In the genomic region with DNA sequence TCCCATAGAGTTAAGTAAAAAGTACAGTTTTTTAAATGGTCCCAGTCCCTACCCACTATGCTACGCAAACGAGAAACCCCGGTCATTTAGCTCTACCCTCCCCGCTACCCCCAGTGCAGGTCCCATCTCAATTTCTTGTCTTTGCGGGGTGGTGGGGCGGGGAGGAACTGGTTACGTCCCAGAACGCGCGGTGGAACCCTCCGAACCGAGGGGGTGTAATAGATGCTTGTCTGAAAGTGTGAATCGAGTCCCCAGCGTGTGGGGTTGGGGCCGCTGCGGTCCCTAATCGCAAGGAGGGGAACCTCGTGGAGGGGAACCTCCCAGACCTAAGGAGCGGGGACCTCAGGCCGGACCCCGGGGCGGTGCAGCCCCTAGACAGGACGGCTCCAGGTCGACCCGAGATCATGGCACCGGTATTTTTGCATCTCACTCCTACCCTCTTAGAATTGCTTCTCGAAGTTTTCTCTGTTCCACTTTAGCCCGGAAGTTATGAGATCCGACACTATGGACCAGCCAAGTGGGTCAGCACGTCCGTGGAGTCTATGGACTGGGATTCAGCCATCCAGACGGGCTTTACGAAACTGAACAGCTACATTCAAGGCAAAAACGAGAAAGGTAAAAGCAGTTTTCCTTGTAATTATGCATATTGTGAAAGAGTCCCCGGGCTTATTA, we compare ENCODE assay signal across 7 cellular contexts. TPM values are rescaled to one million over a fixed set of nuclear protein-coding genes. Genes with fewer than 3 reads are reported as not detected.
DNase-seq lines count a peak whose midpoint lies in the region; ATAC-seq, FAIRE-seq and TF ChIP-seq lines count a peak whose summit lies in the region.

No MANE protein-coding gene starts in this region.

- H3K4me3 ChIP-seq in astrocyte (ENCODE audit: insufficient read depth, low read depth, low read length), result peak overlapping the region; percentile 75
- H3K4me3 ChIP-seq in iPS-11a (ENCODE audit: low read depth, low read length), result peak overlapping the region; percentile 82
- H3K4me3 ChIP-seq in small intestine (ENCODE audit: low read depth in 1 of 2, low read length in 2 of 2), result peak overlapping the region; percentile 85 to 90

- H3K4me3 Mint-ChIP-seq in astrocyte (ENCODE audit: unreplicated experiment), result peak overlapping the region; percentile 90

- DNase-seq in NOMO-1 treated with dmso at 0.1 percent for 144 hours (lab: John Stamatoyannopoulos, UW; ENCODE audit: unreplicated experiment), result peak; percentile 7
- DNase-seq in astrocyte (ENCODE audit: low read depth), result no peak
- peak; percentile 44 for DNase-seq in small intestine

- H3K36me3 ChIP-seq in astrocyte (ENCODE audit: insufficient read depth, low read length), result peaks cover 17% of the 10 kb centered on the region
- H3K36me3 ChIP-seq in small intestine (ENCODE audit: control insufficient read depth in 2 of 2, insufficient read depth in 2 of 2, low read length in 2 of 2), result peaks cover 10 to 14% of the 10 kb centered on the region in 2 donors

- H3K9ac ChIP-seq in astrocyte (ENCODE audit: low read length), result peak overlapping the region; percentile 85

- no peaks in the 10 kb centered on the region for H3K9me3 ChIP-seq in astrocyte (ENCODE audit: insufficient read depth, low read depth, low read length)
- H3K9me3 ChIP-seq in small intestine (ENCODE audit: control insufficient read depth, low read depth), result no peaks in the 10 kb centered on the region

- peak overlapping the region; percentile 44 for H3K27ac ChIP-seq in astrocyte (ENCODE audit: low read depth, low read length)
- peak overlapping the region; percentile 73 to 98 for H3K27ac ChIP-seq in small intestine (ENCODE audit: low read depth in 1 of 2, low read length in 1 of 2)

- peaks cover 3% of the 10 kb centered on the region for H3K4me1 ChIP-seq in astrocyte (ENCODE audit: insufficient read depth, low read length)
- peaks cover 0 to 2% of the 10 kb centered on the region in 2 donors for H3K4me1 ChIP-seq in small intestine (ENCODE audit: control insufficient read depth in 2 of 2, insufficient read depth in 1 of 2, low read depth in 1 of 2, low read length in 1 of 2)

- H3K4me1 Mint-ChIP-seq in astrocyte (ENCODE audit: low read depth, unreplicated experiment), result no peaks in the 10 kb centered on the region

- no peak for TF ChIP-seq CTCF in astrocyte (IDR thresholded peaks at IDR 0.05; ENCODE audit: insufficient read depth, low read depth, low read length)

- peak overlapping the region; percentile 34 for H3K27ac Mint-ChIP-seq in astrocyte (ENCODE audit: unreplicated experiment)

- H4K20me1 ChIP-seq in astrocyte (ENCODE audit: insufficient read depth, low read length), result no peaks in the 10 kb centered on the region

- no peaks in the 10 kb centered on the region for H3K79me2 ChIP-seq in astrocyte (ENCODE audit: insufficient read depth, low read length)

- no peaks in the 10 kb centered on the region for H3K27me3 Mint-ChIP-seq in astrocyte (ENCODE audit: low read depth, unreplicated experiment)

- H2AFZ ChIP-seq in astrocyte (ENCODE audit: low read depth, low read length), result peak overlapping the region; percentile 85

- WGBS in small intestine, 3 donors, result 3 to 9% (median 5%) methylated on average over 35 of the region's 35 CpGs

- H3K4me2 ChIP-seq in astrocyte (ENCODE audit: low read length), result peak overlapping the region; percentile 92

- peaks cover 9% of the 10 kb centered on the region for H3K36me3 Mint-ChIP-seq in astrocyte (ENCODE audit: low read depth, unreplicated experiment)

- H3K27me3 ChIP-seq in astrocyte (ENCODE audit: insufficient read depth, low read length) (no peaks in the 10 kb centered on the region), small intestine (ENCODE audit: control insufficient read depth in 2 of 2, insufficient read depth in 2 of 2, low read length in 2 of 2) (no peaks in the 10 kb centered on the region)

- FAIRE-seq in astrocyte (lab: Jason Lieb, UNC) (no peak), small intestine (lab: Jason Lieb, UNC) (no peak)

- ATAC-seq in GM21825 (IDR thresholded peaks at IDR 0.05; ENCODE audit: unreplicated experiment), result peak; percentile 8
- no peak for ATAC-seq in HG03469 (IDR thresholded peaks at IDR 0.05; ENCODE audit: unreplicated experiment)
- ATAC-seq in GM21528 (IDR thresholded peaks at IDR 0.05; ENCODE audit: low FRiP score, unreplicated experiment), result no peak

- no peaks in the 10 kb centered on the region for H3K9me3 Mint-ChIP-seq in astrocyte (ENCODE audit: unreplicated experiment)

RNA-seq across cellular contexts. Expression of a gene that starts 0.8 kb away (rescaled TPM):
- 32.6 and 40.5 TPM in 2 replicates for total RNA-seq in astrocyte
- 10 to 100 TPM; 17.0 to 28.9 (median 19.9) TPM for polyA plus RNA-seq in small intestine

RNA-seq across cellular contexts. Expression of a gene that starts 27.1 kb away (rescaled TPM):
- not detected in 2 replicates for total RNA-seq in astrocyte
- polyA plus RNA-seq in small intestine, result 1 to 10 TPM in 1 of 3 donors, not detected in 2; 2.3 TPM
